In the genomic region with DNA sequence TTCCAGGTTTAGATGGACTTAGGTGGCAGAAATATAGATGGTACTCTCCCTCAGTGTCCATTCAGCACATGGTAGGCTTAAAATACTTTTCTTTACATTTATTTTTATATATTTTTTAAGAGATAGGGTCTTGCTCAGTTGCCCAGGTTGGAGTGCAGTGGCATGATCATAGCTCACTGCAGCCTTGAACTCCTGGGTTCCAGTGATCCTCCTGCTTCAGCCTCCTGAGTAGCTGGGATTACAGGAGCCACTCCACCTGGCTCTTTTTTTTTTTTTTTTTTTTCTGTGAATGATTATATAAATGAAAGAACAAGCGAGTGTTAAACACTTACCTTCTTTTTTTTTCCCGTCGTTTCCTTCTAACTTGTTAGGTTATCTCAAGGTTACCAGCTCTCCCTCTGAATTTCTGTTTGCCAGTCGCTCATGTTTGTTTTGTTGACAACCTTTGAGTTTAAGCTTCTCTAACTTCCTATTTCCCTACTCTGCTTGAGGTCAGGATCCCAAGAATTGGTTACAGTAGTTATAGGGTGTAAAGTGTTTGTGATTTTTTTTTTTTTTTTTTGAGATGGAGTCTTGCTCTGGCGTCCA, we compare ENCODE assay signal across 18 cellular contexts.
"Had no signal": no experiment of that assay in that cellular context is flagged by ENCODE, and none has a peak within 500 bp of the region (broad histone marks: within the 10 kb centered on the region; RNA-seq: fewer than 3 reads in every experiment).

No MANE protein-coding gene starts in this region.

- H3K9me3 ChIP-seq: adrenal gland, ascending aorta, esophagus squamous epithelium, gastrocnemius medialis, prostate gland, tibial nerve, vagina had no signal

- H3K36me3 ChIP-seq: adrenal gland, prostate gland had no signal

- DNase-seq: activated CD4-positive, alpha-beta T cell treated with anti-CD3 and anti-CD28 coated beads, Interleukin-2, amount 10 ng/mL, durations not matched to agents 7 days and 5 days; activated CD8-positive, alpha-beta memory T cell treated with anti-CD3 and anti-CD28 coated beads, Interleukin-2, amount 10 ng/mL, durations not matched to agents 7 days and 5 days; activated CD8-positive, alpha-beta T cell treated with anti-CD3 and anti-CD28 coated beads for 36 hours; activated T-cell treated with anti-CD3 and anti-CD28 coated beads, Interleukin-2, amount 50 U/mL, for 1 hour; adrenal gland; central memory CD4-positive, alpha-beta T cell; esophagus squamous epithelium; gastrocnemius medialis; left cardiac atrium; natural killer cell; stimulated activated CD4-positive, alpha-beta T cell treated with anti-CD3 and anti-CD28 coated beads, Interleukin-12 subunit alpha, Interleukin-12 subunit beta, amount 100 ng/mL, for 4 hours; stimulated activated CD4-positive, alpha-beta T cell treated with anti-CD3 and anti-CD28 coated beads, Interleukin-4, amount 100 ng/mL, for 4 hours had no signal

- H3K4me1 ChIP-seq: prostate gland had no signal

- H3K4me3 ChIP-seq: adrenal gland, ascending aorta, esophagus squamous epithelium, gastrocnemius medialis, lung, prostate gland, tibial nerve, vagina had no signal

- H3K27me3 ChIP-seq: adrenal gland, ascending aorta, esophagus squamous epithelium, gastrocnemius medialis, tibial nerve, vagina had no signal

- H3K27ac ChIP-seq: adrenal gland, ascending aorta, prostate gland, tibial nerve, vagina had no signal

- ATAC-seq: activated CD8-positive, alpha-beta memory T cell treated with anti-CD3 and anti-CD28 coated beads, Interleukin-2, amount 10 ng/mL, durations not matched to agents 7 days and 5 days; activated CD8-positive, alpha-beta T cell treated with anti-CD3 and anti-CD28 coated beads for 36 hours; activated T-helper 17 cell treated with anti-CD3 and anti-CD28 coated beads, Interleukin-2, amount 50 U/mL, for 72 hours; gastrocnemius medialis; left cardiac atrium; natural killer cell had no signal
